8 cellular contexts compared by ENCODE assay signal in the genomic region with DNA sequence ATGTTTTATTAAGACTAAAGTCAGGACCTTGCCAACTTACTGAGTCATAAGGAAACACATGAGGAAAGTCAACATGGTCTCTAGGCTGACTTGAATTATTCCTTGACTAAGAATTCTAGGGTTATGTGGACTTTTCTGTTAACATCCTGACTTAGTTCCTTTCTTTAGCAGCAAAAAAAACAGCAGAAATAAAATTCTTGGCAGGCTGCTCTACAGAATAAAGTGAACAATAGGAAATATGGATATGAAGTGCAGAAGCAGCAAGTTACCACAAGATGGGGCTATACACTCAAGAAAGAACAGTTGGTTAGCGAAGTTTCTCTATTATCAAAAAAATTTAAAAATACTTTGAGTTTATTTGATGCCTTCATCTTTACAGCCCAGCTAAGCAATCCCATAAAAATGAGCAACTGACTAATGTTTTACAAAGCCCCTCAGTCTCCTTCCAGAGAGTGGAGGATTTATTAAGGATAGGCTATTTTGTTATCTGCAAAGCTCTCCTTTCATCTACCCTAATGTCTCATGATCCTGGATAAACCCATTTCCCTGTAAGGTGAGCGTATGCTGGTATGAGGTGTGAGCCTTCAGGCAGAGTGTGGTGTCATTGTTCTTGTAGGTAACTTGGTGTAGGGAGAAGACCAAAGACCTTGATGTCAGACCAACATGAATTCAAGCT. TPM values are rescaled to one million over a fixed set of nuclear protein-coding genes. Genes with fewer than 3 reads are reported as not detected.
DNase-seq lines count a peak whose midpoint lies in the region; ATAC-seq, FAIRE-seq and TF ChIP-seq lines count a peak whose summit lies in the region.

No MANE protein-coding gene starts in this region.

- H3K9me3 ChIP-seq in mammary epithelial cell (replicated peaks; ENCODE audit: insufficient read depth, low read length) (no peaks in the 10 kb centered on the region), HepG2 (ENCODE audit: low read length) (no peaks in the 10 kb centered on the region)

- POLR2A ChIA-PET in HepG2 (lab: Yijun Ruan, JAX): no interaction called here

- TF ChIP-seq CTCF in mammary epithelial cell (conservative IDR thresholded peaks at IDR 0.05 in 1 of 2, IDR thresholded peaks at IDR 0.05 in 1 of 2; ENCODE audit: extremely low read depth in 1 of 2, insufficient read depth in 1 of 2, low read depth in 1 of 2, low read length in 2 of 2) (peak; percentile 75 to 84), HepG2 (CRISPR knock-in tag; IDR thresholded peaks at IDR 0.05) (peak; percentile 71)

- H3K27me3 ChIP-seq in mammary epithelial cell (ENCODE audit: insufficient read depth, low read length) (no peaks in the 10 kb centered on the region), HepG2 (ENCODE audit: control insufficient read depth in 1 of 2, insufficient read depth in 2 of 2, low read length in 2 of 2) (peaks cover 0 to 3% of the 10 kb centered on the region in 2 experiments; a peak in 2 of 5 replicates)

- H3K27ac ChIP-seq in mammary epithelial cell (ENCODE audit: insufficient read depth, low read depth, low read length): no peak overlapping the region
- H3K27ac ChIP-seq in HepG2 (ENCODE audit: extremely low read length, insufficient read depth, low read length): no peak overlapping the region

- BruUV-seq in mammary epithelial cell (replicated peaks; lab: Mats Ljungman, UMichigan) (no TSS peak), HepG2 (replicated peaks; lab: Mats Ljungman, UMichigan) (no TSS peak)

- H2AFZ ChIP-seq in mammary epithelial cell (ENCODE audit: low read depth, low read length) (no peak overlapping the region), HepG2 (ENCODE audit: low read length) (no peak overlapping the region)

- H3K4me2 ChIP-seq in mammary epithelial cell (ENCODE audit: insufficient read depth, low read depth, low read length) (no peak overlapping the region), HepG2 (ENCODE audit: low read depth, low read length) (no peak overlapping the region)

- WGBS in mammary epithelial cell (ENCODE audit: low coverage, missing lambda C conversion rate): 31% methylated on average over 2 of the region's 2 CpGs
- WGBS in HepG2 (ENCODE audit: low lambda C conversion rate): 5% methylated on average over 2 of the region's 2 CpGs

- no peak for FAIRE-seq in HepG2 (lab: Jason Lieb, UNC)

- H3K9me3 Mint-ChIP-seq in activated naive CD4-positive, alpha-beta T cell treated with anti-CD3 and anti-CD28 coated beads, Interleukin-2, amount 10 ng/mL, durations not matched to agents 7 days and 5 days: no peaks in the 10 kb centered on the region

- DNase-seq in D341Med (ENCODE audit: low spot score) (peak; percentile 50), HCEC 1CT (peak; percentile 56), NCI-H524 treated with DMSO at 0.1 percent for 48 hours (lab: John Stamatoyannopoulos, UW) (peak; percentile 3), mammary epithelial cell (peak; percentile 28), HepG2 (ENCODE audit: low spot score) (peak; percentile 18)
- DNase-seq in activated CD8-positive, alpha-beta memory T cell treated with anti-CD3 and anti-CD28 coated beads for 24 hours: no peak
- DNase-seq in activated naive CD4-positive, alpha-beta T cell treated with anti-CD3 and anti-CD28 coated beads, Interleukin-2, amount 10 ng/mL, durations not matched to agents 7 days and 5 days: no peak

- no peaks in the 10 kb centered on the region for H3K36me3 Mint-ChIP-seq in activated naive CD4-positive, alpha-beta T cell treated with anti-CD3 and anti-CD28 coated beads, Interleukin-2, amount 10 ng/mL, durations not matched to agents 7 days and 5 days

- in situ Hi-C loops in mammary epithelial cell (cut with MboI; ENCODE audit: low sequenced_read_pairs in 2 of 2): loop anchor here (5.0 kb wide), 1 partner anchor 270 kb away; no protein-coding TSS in a partner anchor
- in situ Hi-C loops in HepG2 (cut with HindIII; ENCODE audit: extremely low pct_ligation_motif_present, low pct_unique_long_range_greater_than_20kb): loop anchor here (5.0 kb wide), 1 partner anchor 265 kb away; no protein-coding TSS in a partner anchor

- H3K4me1 ChIP-seq in mammary epithelial cell (ENCODE audit: insufficient read depth, low read length) (peaks cover 5% of the 10 kb centered on the region), HepG2 (ENCODE audit: insufficient read depth, low read length) (no peaks in the 10 kb centered on the region)

- peak; percentile 52 for TF ChIP-seq RAD21 in HepG2 (CRISPR knock-in tag; IDR thresholded peaks at IDR 0.05)

- H3K36me3 ChIP-seq in mammary epithelial cell (ENCODE audit: insufficient read depth, low read length): no peaks in the 10 kb centered on the region
- H3K36me3 ChIP-seq in HepG2 (replicated peaks in 1 of 2; ENCODE audit: control insufficient read depth in 1 of 2, insufficient read depth in 2 of 2, low read length in 2 of 2): no peaks in the 10 kb centered on the region

- H3K27me3 Mint-ChIP-seq in activated naive CD4-positive, alpha-beta T cell treated with anti-CD3 and anti-CD28 coated beads, Interleukin-2, amount 10 ng/mL, durations not matched to agents 7 days and 5 days: peaks cover 8% of the 10 kb centered on the region

- H4K20me1 ChIP-seq in mammary epithelial cell (ENCODE audit: insufficient read depth, low read length) (no peaks in the 10 kb centered on the region), HepG2 (ENCODE audit: insufficient read depth, low read length) (no peaks in the 10 kb centered on the region)

- dilution Hi-C loops in mammary epithelial cell (cut with HindIII; ENCODE audit: low sequenced_read_pairs): no loop called here

- CTCF ChIA-PET in mammary epithelial cell (lab: Charles Lee; ENCODE audit: low non-redundant PET) (no interaction called here), HepG2 (lab: Yijun Ruan, JAX; ENCODE audit: low intra/inter-chr PET ratio, low total read pairs) (interaction anchor here (1.1 to 4.0 kb wide), 4 partner anchors 56 to 263 kb away, joined by 3 to 34 read pairs (median 18); no protein-coding TSS in a partner anchor)
- CTCF ChIA-PET in activated naive CD4-positive, alpha-beta T cell treated with anti-CD3 and anti-CD28 coated beads, Interleukin-2, amount 10 ng/mL, durations not matched to agents 7 days and 5 days (lab: Charles Lee): interaction anchor here (0.6 to 5.7 kb wide), 21 partner anchors 11 to 786 kb away, joined by 3 to 101 read pairs (median 4); partner anchors contain the start of gene MCCC1

- intact Hi-C loops in mammary epithelial cell (cut with micrococcal nuclease) (loop anchor here (1.0 to 5.0 kb wide), 5 partner anchors 57 to 264 kb away; partner anchors contain the start of gene B3GNT5), HepG2 (cut with micrococcal nuclease; ENCODE audit: unreplicated experiment) (loop anchor here (1.0 kb wide), 4 partner anchors 62 to 264 kb away; no protein-coding TSS in a partner anchor)

- H3K79me2 ChIP-seq in mammary epithelial cell (ENCODE audit: insufficient read depth, low read length) (no peaks in the 10 kb centered on the region), HepG2 (ENCODE audit: insufficient read depth, low read length) (no peaks in the 10 kb centered on the region)

- no peak overlapping the region for H3K4me3 Mint-ChIP-seq in activated naive CD4-positive, alpha-beta T cell treated with anti-CD3 and anti-CD28 coated beads, Interleukin-2, amount 10 ng/mL, durations not matched to agents 7 days and 5 days

- H3K4me1 Mint-ChIP-seq in activated naive CD4-positive, alpha-beta T cell treated with anti-CD3 and anti-CD28 coated beads, Interleukin-2, amount 10 ng/mL, durations not matched to agents 7 days and 5 days: no peaks in the 10 kb centered on the region

- ATAC-seq in HepG2 (0 out of 3 replicates have a peak, but pooled peaks have one; percentile 35), GM18867 (IDR thresholded peaks at IDR 0.05; ENCODE audit: unreplicated experiment) (no peak)

- H3K9ac ChIP-seq in mammary epithelial cell (ENCODE audit: insufficient read depth, low read length) (no peak overlapping the region), HepG2 (ENCODE audit: insufficient read depth, low read depth, low read length) (no peak overlapping the region)

- TF ChIP-seq POLR2A in HepG2 (IDR thresholded peaks at IDR 0.05; ENCODE audit: insufficient read depth in 1 of 2, low read depth in 2 of 2, low read length in 2 of 2): no peak

- no peak overlapping the region for H3K27ac Mint-ChIP-seq in activated naive CD4-positive, alpha-beta T cell treated with anti-CD3 and anti-CD28 coated beads, Interleukin-2, amount 10 ng/mL, durations not matched to agents 7 days and 5 days

- H3K4me3 ChIP-seq in mammary epithelial cell (replicated peaks in 1 of 3; ENCODE audit: insufficient read depth in 1 of 3, low read depth in 2 of 3, low read length in 3 of 3): no peak overlapping the region
- no peak overlapping the region for H3K4me3 ChIP-seq in HepG2 (replicated peaks in 1 of 3; ENCODE audit: insufficient read depth in 1 of 3, low read depth in 2 of 3, low read length in 3 of 3)

- TF ChIP-seq EP300 in HepG2 (IDR thresholded peaks at IDR 0.05; ENCODE audit: low read depth in 2 of 2, low read length in 2 of 2): no peak
- no peak for TF ChIP-seq EP300 in HepG2 (CRISPR knock-in tag; IDR thresholded peaks at IDR 0.05; ENCODE audit: borderline replicate concordance)

RNA-seq across cellular contexts. Expression of gene MCCC1, which starts 23.1 kb away (rescaled TPM):
- total RNA-seq in mammary epithelial cell (10 to 100 TPM; 14.0 to 15.3 TPM), HepG2 (2016; rRNA removed; fragmentation: Illumina TruSeq; extraction: Trizol) (30.1 and 34.7 TPM in 2 replicates)
- polyA plus RNA-seq in mammary epithelial cell (11.2 TPM), HepG2 (2011; rRNA removed) (9.8 and 11.7 TPM in 2 replicates)
- 5.8 TPM for polyA minus RNA-seq in mammary epithelial cell
- total RNA-seq in HepG2 (2016; cell fraction: cytosol; rRNA removed; fragmentation: Illumina TruSeq; extraction: Trizol; ENCODE audit: low read depth): 11.7 and 14.0 TPM in 2 replicates
- 32.3 TPM in 2 replicates for total RNA-seq in HepG2 (2016; cell fraction: insoluble cytoplasmic fraction; rRNA removed; fragmentation: Illumina TruSeq; extraction: Trizol)
- total RNA-seq in HepG2 (2016; cell fraction: membrane; rRNA removed; fragmentation: Illumina TruSeq; extraction: Trizol): 14.1 and 14.5 TPM in 2 replicates
- 21.7 and 28.0 TPM in 2 replicates for total RNA-seq in HepG2 (2016; cell fraction: nucleus; rRNA removed; fragmentation: Illumina TruSeq; extraction: Trizol)
- 9.4 and 9.6 TPM in 2 replicates for polyA plus RNA-seq in HepG2 (2011; cell fraction: cytosol; rRNA removed)
- polyA plus RNA-seq in HepG2 (2011; cell fraction: nucleus; rRNA removed): 10.8 and 12.3 TPM in 2 replicates
- polyA plus RNA-seq in HepG2 (2012): 12.0 and 19.1 TPM in 2 replicates
- polyA plus RNA-seq in HepG2 (2016; cell fraction: cytosol; fragmentation: Illumina TruSeq; extraction: Trizol; ENCODE audit: low read depth): 4.4 and 4.8 TPM in 2 replicates
- polyA plus RNA-seq in HepG2 (2016; cell fraction: insoluble cytoplasmic fraction; fragmentation: Illumina TruSeq; extraction: Trizol; ENCODE audit: low read depth): 29.2 and 34.5 TPM in 2 replicates
- polyA plus RNA-seq in HepG2 (2016; cell fraction: membrane; fragmentation: Illumina TruSeq; extraction: Trizol; ENCODE audit: low read depth): 8.8 and 8.9 TPM in 2 replicates
- 28.1 and 28.7 TPM in 2 replicates for polyA plus RNA-seq in HepG2 (2016; cell fraction: nucleus; fragmentation: Illumina TruSeq; extraction: Trizol; ENCODE audit: insufficient read depth, low read depth)
- polyA minus RNA-seq in HepG2 (2011; rRNA and poly(A)+ RNA removed; ENCODE audit: low replicate concordance): 15.9 and 19.4 TPM in 2 replicates
- polyA minus RNA-seq in HepG2 (2011; cell fraction: cytosol; rRNA and poly(A)+ RNA removed): 10.0 and 11.5 TPM in 2 replicates
- polyA minus RNA-seq in HepG2 (2011; cell fraction: nucleus; rRNA and poly(A)+ RNA removed): 26.1 and 31.3 TPM in 2 replicates

RNA-seq across cellular contexts. Expression of gene LAMP3, which starts 40.1 kb away (rescaled TPM):
- 1 to 10 TPM in 1 of 2 donors, under 1 TPM in 1; 0.83 to 1.7 TPM for total RNA-seq in mammary epithelial cell
- polyA plus RNA-seq in mammary epithelial cell: 0.40 TPM
- not detected for polyA minus RNA-seq in mammary epithelial cell
- 0.07 TPM in 1 of 2 replicates, not detected in the other for total RNA-seq in HepG2 (2016; rRNA removed; fragmentation: Illumina TruSeq; extraction: Trizol)
- not detected in 2 replicates for total RNA-seq in HepG2 (2016; cell fraction: cytosol; rRNA removed; fragmentation: Illumina TruSeq; extraction: Trizol; ENCODE audit: low read depth)
- total RNA-seq in HepG2 (2016; cell fraction: insoluble cytoplasmic fraction; rRNA removed; fragmentation: Illumina TruSeq; extraction: Trizol): 0.04 TPM in 1 of 2 replicates, not detected in the other
- total RNA-seq in HepG2 (2016; cell fraction: membrane; rRNA removed; fragmentation: Illumina TruSeq; extraction: Trizol): not detected in 2 replicates
- 0.09 TPM in 1 of 2 replicates, not detected in the other for total RNA-seq in HepG2 (2016; cell fraction: nucleus; rRNA removed; fragmentation: Illumina TruSeq; extraction: Trizol)
- 0.04 TPM in 2 replicates for polyA plus RNA-seq in HepG2 (2011; rRNA removed)
- 0.03 TPM in 1 of 2 replicates, not detected in the other for polyA plus RNA-seq in HepG2 (2011; cell fraction: cytosol; rRNA removed)
- not detected in 2 replicates for polyA plus RNA-seq in HepG2 (2011; cell fraction: nucleus; rRNA removed)
- polyA plus RNA-seq in HepG2 (2012): 0.12 and 0.23 TPM in 2 replicates
- not detected in 2 replicates for polyA plus RNA-seq in HepG2 (2016; cell fraction: cytosol; fragmentation: Illumina TruSeq; extraction: Trizol; ENCODE audit: low read depth)
- 0.12 and 0.13 TPM in 2 replicates for polyA plus RNA-seq in HepG2 (2016; cell fraction: insoluble cytoplasmic fraction; fragmentation: Illumina TruSeq; extraction: Trizol; ENCODE audit: low read depth)
- polyA plus RNA-seq in HepG2 (2016; cell fraction: membrane; fragmentation: Illumina TruSeq; extraction: Trizol; ENCODE audit: low read depth): 0.08 TPM in 1 of 2 replicates, not detected in the other
- polyA plus RNA-seq in HepG2 (2016; cell fraction: nucleus; fragmentation: Illumina TruSeq; extraction: Trizol; ENCODE audit: insufficient read depth, low read depth): 0.44 TPM in 1 of 2 replicates, not detected in the other
- not detected in 2 replicates for polyA minus RNA-seq in HepG2 (2011; rRNA and poly(A)+ RNA removed; ENCODE audit: low replicate concordance)
- not detected in 2 replicates for polyA minus RNA-seq in HepG2 (2011; cell fraction: cytosol; rRNA and poly(A)+ RNA removed)
- not detected in 2 replicates for polyA minus RNA-seq in HepG2 (2011; cell fraction: nucleus; rRNA and poly(A)+ RNA removed)

Comparison
In these comparisons a context has a peak if more than half of its experiments do, and no peak if none do; other contexts are left out.
1. DNase-seq: peak in D341Med (single experiment), HCEC 1CT (single experiment), NCI-H524 treated with DMSO at 0.1 percent for 48 hours (single experiment), mammary epithelial cell (single experiment) and HepG2 (single experiment); none in activated CD8-positive, alpha-beta memory T cell treated with anti-CD3 and anti-CD28 coated beads for 24 hours (single experiment) and activated naive CD4-positive, alpha-beta T cell treated with anti-CD3 and anti-CD28 coated beads, Interleukin-2, amount 10 ng/mL, durations not matched to agents 7 days and 5 days (single experiment).